1 cellular context compared by ENCODE assay signal in genomic region chr19:4246767-4247593, GRCh38.
TF ChIP-seq lines count a peak whose summit lies in the region.

YJU2 (plus strand) TSS chr19:4247080; CDS start chr19:4247147, 67 bp downstream.

TF ChIP-seq in H1, 55 proteins besides CTCF, POLR2A, EP300 and RAD21:
- TF ChIP-seq, protein P1, sequence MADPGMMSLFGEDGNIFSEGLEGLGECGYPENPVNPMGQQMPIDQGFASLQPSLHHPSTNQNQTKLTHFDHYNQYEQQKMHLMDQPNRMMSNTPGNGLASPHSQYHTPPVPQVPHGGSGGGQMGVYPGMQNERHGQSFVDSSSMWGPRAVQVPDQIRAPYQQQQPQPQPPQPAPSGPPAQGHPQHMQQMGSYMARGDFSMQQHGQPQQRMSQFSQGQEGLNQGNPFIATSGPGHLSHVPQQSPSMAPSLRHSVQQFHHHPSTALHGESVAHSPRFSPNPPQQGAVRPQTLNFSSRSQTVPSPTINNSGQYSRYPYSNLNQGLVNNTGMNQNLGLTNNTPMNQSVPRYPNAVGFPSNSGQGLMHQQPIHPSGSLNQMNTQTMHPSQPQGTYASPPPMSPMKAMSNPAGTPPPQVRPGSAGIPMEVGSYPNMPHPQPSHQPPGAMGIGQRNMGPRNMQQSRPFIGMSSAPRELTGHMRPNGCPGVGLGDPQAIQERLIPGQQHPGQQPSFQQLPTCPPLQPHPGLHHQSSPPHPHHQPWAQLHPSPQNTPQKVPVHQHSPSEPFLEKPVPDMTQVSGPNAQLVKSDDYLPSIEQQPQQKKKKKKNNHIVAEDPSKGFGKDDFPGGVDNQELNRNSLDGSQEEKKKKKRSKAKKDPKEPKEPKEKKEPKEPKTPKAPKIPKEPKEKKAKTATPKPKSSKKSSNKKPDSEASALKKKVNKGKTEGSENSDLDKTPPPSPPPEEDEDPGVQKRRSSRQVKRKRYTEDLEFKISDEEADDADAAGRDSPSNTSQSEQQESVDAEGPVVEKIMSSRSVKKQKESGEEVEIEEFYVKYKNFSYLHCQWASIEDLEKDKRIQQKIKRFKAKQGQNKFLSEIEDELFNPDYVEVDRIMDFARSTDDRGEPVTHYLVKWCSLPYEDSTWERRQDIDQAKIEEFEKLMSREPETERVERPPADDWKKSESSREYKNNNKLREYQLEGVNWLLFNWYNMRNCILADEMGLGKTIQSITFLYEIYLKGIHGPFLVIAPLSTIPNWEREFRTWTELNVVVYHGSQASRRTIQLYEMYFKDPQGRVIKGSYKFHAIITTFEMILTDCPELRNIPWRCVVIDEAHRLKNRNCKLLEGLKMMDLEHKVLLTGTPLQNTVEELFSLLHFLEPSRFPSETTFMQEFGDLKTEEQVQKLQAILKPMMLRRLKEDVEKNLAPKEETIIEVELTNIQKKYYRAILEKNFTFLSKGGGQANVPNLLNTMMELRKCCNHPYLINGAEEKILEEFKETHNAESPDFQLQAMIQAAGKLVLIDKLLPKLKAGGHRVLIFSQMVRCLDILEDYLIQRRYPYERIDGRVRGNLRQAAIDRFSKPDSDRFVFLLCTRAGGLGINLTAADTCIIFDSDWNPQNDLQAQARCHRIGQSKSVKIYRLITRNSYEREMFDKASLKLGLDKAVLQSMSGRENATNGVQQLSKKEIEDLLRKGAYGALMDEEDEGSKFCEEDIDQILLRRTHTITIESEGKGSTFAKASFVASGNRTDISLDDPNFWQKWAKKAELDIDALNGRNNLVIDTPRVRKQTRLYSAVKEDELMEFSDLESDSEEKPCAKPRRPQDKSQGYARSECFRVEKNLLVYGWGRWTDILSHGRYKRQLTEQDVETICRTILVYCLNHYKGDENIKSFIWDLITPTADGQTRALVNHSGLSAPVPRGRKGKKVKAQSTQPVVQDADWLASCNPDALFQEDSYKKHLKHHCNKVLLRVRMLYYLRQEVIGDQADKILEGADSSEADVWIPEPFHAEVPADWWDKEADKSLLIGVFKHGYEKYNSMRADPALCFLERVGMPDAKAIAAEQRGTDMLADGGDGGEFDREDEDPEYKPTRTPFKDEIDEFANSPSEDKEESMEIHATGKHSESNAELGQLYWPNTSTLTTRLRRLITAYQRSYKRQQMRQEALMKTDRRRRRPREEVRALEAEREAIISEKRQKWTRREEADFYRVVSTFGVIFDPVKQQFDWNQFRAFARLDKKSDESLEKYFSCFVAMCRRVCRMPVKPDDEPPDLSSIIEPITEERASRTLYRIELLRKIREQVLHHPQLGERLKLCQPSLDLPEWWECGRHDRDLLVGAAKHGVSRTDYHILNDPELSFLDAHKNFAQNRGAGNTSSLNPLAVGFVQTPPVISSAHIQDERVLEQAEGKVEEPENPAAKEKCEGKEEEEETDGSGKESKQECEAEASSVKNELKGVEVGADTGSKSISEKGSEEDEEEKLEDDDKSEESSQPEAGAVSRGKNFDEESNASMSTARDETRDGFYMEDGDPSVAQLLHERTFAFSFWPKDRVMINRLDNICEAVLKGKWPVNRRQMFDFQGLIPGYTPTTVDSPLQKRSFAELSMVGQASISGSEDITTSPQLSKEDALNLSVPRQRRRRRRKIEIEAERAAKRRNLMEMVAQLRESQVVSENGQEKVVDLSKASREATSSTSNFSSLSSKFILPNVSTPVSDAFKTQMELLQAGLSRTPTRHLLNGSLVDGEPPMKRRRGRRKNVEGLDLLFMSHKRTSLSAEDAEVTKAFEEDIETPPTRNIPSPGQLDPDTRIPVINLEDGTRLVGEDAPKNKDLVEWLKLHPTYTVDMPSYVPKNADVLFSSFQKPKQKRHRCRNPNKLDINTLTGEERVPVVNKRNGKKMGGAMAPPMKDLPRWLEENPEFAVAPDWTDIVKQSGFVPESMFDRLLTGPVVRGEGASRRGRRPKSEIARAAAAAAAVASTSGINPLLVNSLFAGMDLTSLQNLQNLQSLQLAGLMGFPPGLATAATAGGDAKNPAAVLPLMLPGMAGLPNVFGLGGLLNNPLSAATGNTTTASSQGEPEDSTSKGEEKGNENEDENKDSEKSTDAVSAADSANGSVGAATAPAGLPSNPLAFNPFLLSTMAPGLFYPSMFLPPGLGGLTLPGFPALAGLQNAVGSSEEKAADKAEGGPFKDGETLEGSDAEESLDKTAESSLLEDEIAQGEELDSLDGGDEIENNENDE (IDR thresholded peaks at IDR 0.05; ENCODE audit: insufficient replicate concordance, low read length) = no peak
- peak; percentile 67 for TF ChIP-seq ASH2L (IDR thresholded peaks at IDR 0.05; ENCODE audit: low read length)
- TF ChIP-seq SRF (IDR thresholded peaks at IDR 0.05; ENCODE audit: low read depth, low read length) = peak; percentile 40; the same call in 1 of the 2 replicates
- no peak for TF ChIP-seq EZH2 (IDR thresholded peaks at IDR 0.05; ENCODE audit: low read depth, low read length, severe bottlenecking)
- peak; percentile 96 for TF ChIP-seq SP4 (IDR thresholded peaks at IDR 0.05; ENCODE audit: low read length)
- TF ChIP-seq ATF3 (IDR thresholded peaks at IDR 0.05; ENCODE audit: insufficient read depth, low read depth, low read length) = no peak
- no peak for TF ChIP-seq CHD1 (IDR thresholded peaks at IDR 0.05; ENCODE audit: low read depth, low read length)
- no peak for TF ChIP-seq RBBP5 (IDR thresholded peaks at IDR 0.05; ENCODE audit: borderline replicate concordance, low read depth, low read length)
- no peak for TF ChIP-seq GTF2F1 (IDR thresholded peaks at IDR 0.05; ENCODE audit: borderline replicate concordance, low read depth, low read length)
- TF ChIP-seq ZNF274 (IDR thresholded peaks at IDR 0.05; ENCODE audit: borderline replicate concordance, extremely low read depth, low read length) = no peak
- TF ChIP-seq, protein P2, sequence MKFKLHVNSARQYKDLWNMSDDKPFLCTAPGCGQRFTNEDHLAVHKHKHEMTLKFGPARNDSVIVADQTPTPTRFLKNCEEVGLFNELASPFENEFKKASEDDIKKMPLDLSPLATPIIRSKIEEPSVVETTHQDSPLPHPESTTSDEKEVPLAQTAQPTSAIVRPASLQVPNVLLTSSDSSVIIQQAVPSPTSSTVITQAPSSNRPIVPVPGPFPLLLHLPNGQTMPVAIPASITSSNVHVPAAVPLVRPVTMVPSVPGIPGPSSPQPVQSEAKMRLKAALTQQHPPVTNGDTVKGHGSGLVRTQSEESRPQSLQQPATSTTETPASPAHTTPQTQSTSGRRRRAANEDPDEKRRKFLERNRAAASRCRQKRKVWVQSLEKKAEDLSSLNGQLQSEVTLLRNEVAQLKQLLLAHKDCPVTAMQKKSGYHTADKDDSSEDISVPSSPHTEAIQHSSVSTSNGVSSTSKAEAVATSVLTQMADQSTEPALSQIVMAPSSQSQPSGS (IDR thresholded peaks at IDR 0.05; ENCODE audit: low read length) = peak; percentile 52; the same call in 1 of the 2 replicates
- TF ChIP-seq CHD2 (IDR thresholded peaks at IDR 0.05; ENCODE audit: low read length) = peak; percentile 97
- TF ChIP-seq TAF1 (IDR thresholded peaks at IDR 0.05; ENCODE audit: low read depth, low read length) = peak; percentile 91
- no peak for TF ChIP-seq NRF1 (IDR thresholded peaks at IDR 0.05; ENCODE audit: low read depth, low read length)
- TF ChIP-seq CREB1 (IDR thresholded peaks at IDR 0.05) = peak; percentile 91
- TF ChIP-seq KDM5A (IDR thresholded peaks at IDR 0.05; ENCODE audit: low read length) = peak; percentile 90
- TF ChIP-seq BCL11A (IDR thresholded peaks at IDR 0.05; ENCODE audit: low read depth in 2 of 2, low read length in 2 of 2) = no peak
- peak; percentile 82; the same call in 1 of the 2 replicates for TF ChIP-seq POLR2AphosphoS5 (IDR thresholded peaks at IDR 0.05; ENCODE audit: low read depth, low read length)
- 0 out of 2 replicates have a peak, but pooled peaks have one; percentile 13 for TF ChIP-seq TEAD4 (IDR thresholded peaks at IDR 0.05; ENCODE audit: low read depth, low read length)
- TF ChIP-seq JUND (IDR thresholded peaks at IDR 0.05; ENCODE audit: low read length) = peak; percentile 38
- 0 out of 4 replicates have a peak, but pooled peaks have one; percentile 25 to 51 for TF ChIP-seq HDAC2 (IDR thresholded peaks at IDR 0.05; ENCODE audit: borderline replicate concordance in 1 of 2, low read depth in 2 of 2, low read length in 2 of 2)
- TF ChIP-seq SIN3A (conservative IDR thresholded peaks at IDR 0.05 in 1 of 2, IDR thresholded peaks at IDR 0.05 in 1 of 2; ENCODE audit: low read depth in 1 of 2, low read length in 2 of 2) = no peak; a peak in 1 of 4 replicates
- TF ChIP-seq, protein P3, sequence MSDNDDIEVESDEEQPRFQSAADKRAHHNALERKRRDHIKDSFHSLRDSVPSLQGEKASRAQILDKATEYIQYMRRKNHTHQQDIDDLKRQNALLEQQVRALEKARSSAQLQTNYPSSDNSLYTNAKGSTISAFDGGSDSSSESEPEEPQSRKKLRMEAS (IDR thresholded peaks at IDR 0.05) = peak; percentile 94
- TF ChIP-seq SUZ12 (IDR thresholded peaks at IDR 0.05; ENCODE audit: low read length) = no peak
- no peak for TF ChIP-seq USF2 (IDR thresholded peaks at IDR 0.05; ENCODE audit: low read length)
- TF ChIP-seq CBX5 (IDR thresholded peaks at IDR 0.05; ENCODE audit: low read depth, low read length) = no peak
- TF ChIP-seq TAF7 (optimal IDR thresholded peaks at IDR 0.05; ENCODE audit: borderline replicate concordance, low read depth, low read length) = peak; percentile 83
- TF ChIP-seq RNF2 (IDR thresholded peaks at IDR 0.05; ENCODE audit: borderline replicate concordance, low read depth, low read length, missing control alignments, poor library complexity, severe bottlenecking) = no peak
- no peak for TF ChIP-seq KDM1A (IDR thresholded peaks at IDR 0.05; ENCODE audit: borderline replicate concordance, low read length)
- TF ChIP-seq TBP (IDR thresholded peaks at IDR 0.05; ENCODE audit: low read depth, low read length) = peak; percentile 82
- no peak for TF ChIP-seq CTBP2 (IDR thresholded peaks at IDR 0.05; ENCODE audit: borderline replicate concordance, insufficient read depth, insufficient read length, low read length)
- peak; percentile 96 for TF ChIP-seq PHF8 (conservative IDR thresholded peaks at IDR 0.05; ENCODE audit: low read depth, low read length)
- no peak for TF ChIP-seq SAP30 (IDR thresholded peaks at IDR 0.05; ENCODE audit: insufficient read depth, insufficient replicate concordance, low read length)
- TF ChIP-seq KDM4A (IDR thresholded peaks at IDR 0.05; ENCODE audit: low read depth, low read length, severe bottlenecking) = no peak
- no peak for TF ChIP-seq RXRA (IDR thresholded peaks at IDR 0.05; ENCODE audit: insufficient read depth, low read depth, low read length)
- peak; percentile 52; the same call in 1 of the 2 replicates for TF ChIP-seq SIX5 (IDR thresholded peaks at IDR 0.05; ENCODE audit: low read depth, low read length)
- no peak for TF ChIP-seq NANOG (IDR thresholded peaks at IDR 0.05; ENCODE audit: insufficient read depth, low read depth, low read length, poor library complexity, severe bottlenecking)
- peak; percentile 97 for TF ChIP-seq SP2 (IDR thresholded peaks at IDR 0.05; ENCODE audit: low read length)
- no peak for TF ChIP-seq MAFK (IDR thresholded peaks at IDR 0.05; ENCODE audit: low read depth, low read length)
- peak; percentile 43; the same call in 1 of the 2 replicates for TF ChIP-seq E2F6 (IDR thresholded peaks at IDR 0.05)
- TF ChIP-seq BACH1 (IDR thresholded peaks at IDR 0.05; ENCODE audit: low read length) = no peak
- peak; percentile 84 for TF ChIP-seq YY1 (IDR thresholded peaks at IDR 0.05; ENCODE audit: low read depth, low read length)
- no peak for TF ChIP-seq TCF12 (IDR thresholded peaks at IDR 0.05; ENCODE audit: low read depth, low read length)
- TF ChIP-seq HDAC6 (IDR thresholded peaks at IDR 0.05; ENCODE audit: low read depth, low read length) = no peak
- peak; percentile 100 for TF ChIP-seq SP1 (IDR thresholded peaks at IDR 0.05; ENCODE audit: low read depth, low read length)
- TF ChIP-seq JUN (IDR thresholded peaks at IDR 0.05; ENCODE audit: low read depth, low read length) = no peak
- TF ChIP-seq FOSL1 (IDR thresholded peaks at IDR 0.05; ENCODE audit: insufficient read depth, low read depth, low read length) = no peak
- peak; percentile 48; the same call in 1 of the 2 replicates for TF ChIP-seq EGR1 (IDR thresholded peaks at IDR 0.05; ENCODE audit: borderline replicate concordance, low read depth, low read length)
- no peak for TF ChIP-seq RFX5 (IDR thresholded peaks at IDR 0.05; ENCODE audit: borderline replicate concordance, low read depth, low read length)
- TF ChIP-seq SIRT6 (IDR thresholded peaks at IDR 0.05; ENCODE audit: low read length) = no peak
- TF ChIP-seq CBX8 (IDR thresholded peaks at IDR 0.05; ENCODE audit: borderline replicate concordance, low read depth, low read length) = no peak
- peak; percentile 33 for TF ChIP-seq BRCA1 (IDR thresholded peaks at IDR 0.05; ENCODE audit: low read depth, low read length)
- 0 out of 2 replicates have a peak, but pooled peaks have one; percentile 10 for TF ChIP-seq CEBPB (IDR thresholded peaks at IDR 0.05; ENCODE audit: low read depth, low read length)
- TF ChIP-seq GABPA (IDR thresholded peaks at IDR 0.05; ENCODE audit: borderline replicate concordance, insufficient read depth, low read length) = peak; percentile 98
- no peak for TF ChIP-seq POU5F1 (IDR thresholded peaks at IDR 0.05; ENCODE audit: low read depth, low read length)
